In the genomic region with DNA sequence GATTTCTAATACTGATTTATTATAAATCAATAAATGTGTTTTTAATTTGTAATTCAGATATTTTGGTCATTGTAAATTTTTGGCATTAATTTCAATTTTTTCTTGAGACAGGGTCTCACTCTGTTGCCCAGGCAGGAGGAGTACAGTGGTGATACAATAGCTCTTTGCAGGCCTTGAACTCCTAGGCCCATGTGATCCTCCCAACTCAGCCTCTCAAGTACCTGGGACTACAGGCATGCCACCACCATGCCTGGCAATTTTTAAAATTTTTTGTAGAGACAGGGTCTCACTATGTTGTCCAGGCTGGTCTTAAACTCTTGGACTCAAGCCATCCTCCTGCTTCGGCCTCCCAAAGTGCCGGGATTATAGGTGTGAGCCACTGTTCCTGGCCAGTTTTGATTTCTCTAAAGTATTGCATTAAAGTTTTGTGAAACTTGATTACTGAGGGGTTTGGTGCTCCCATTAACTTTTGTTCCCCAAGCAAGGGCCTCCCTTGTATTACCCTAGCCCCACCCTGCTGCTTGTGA, we compare ENCODE assay signal across 24 cellular contexts. TPM values are rescaled to one million over a fixed set of nuclear protein-coding genes. Genes with fewer than 3 reads are reported as not detected.
"Had no signal": no experiment of that assay in that cellular context is flagged by ENCODE, and none has a peak within 500 bp of the region (broad histone marks: within the 10 kb centered on the region; RNA-seq: fewer than 3 reads in every experiment).

No MANE protein-coding gene starts in this region.

- H3K9me3 ChIP-seq: left lung, lower lobe of right lung, ovary, right atrium auricular region, sigmoid colon, spleen, tibial nerve, uterus had no signal

- ATAC-seq: left colon; left lung; lower lobe of right lung; naive thymus-derived CD8-positive, alpha-beta T cell; stimulated activated effector memory CD8-positive, alpha-beta T cell treated with anti-CD3 and anti-CD28 coated beads, Interleukin-12 subunit alpha, Interleukin-12 subunit beta, amount 100 ng/mL, for 72 hours; stimulated activated naive CD8-positive, alpha-beta T cell treated with anti-CD3 and anti-CD28 coated beads, Interleukin-15, amount 100 ng/mL, for 72 hours had no signal

- H3K4me1 Mint-ChIP-seq: stimulated activated effector memory CD8-positive, alpha-beta T cell treated with anti-CD3 and anti-CD28 coated beads, Interleukin-12 subunit alpha, Interleukin-12 subunit beta, amount 100 ng/mL, for 72 hours; stimulated activated naive CD8-positive, alpha-beta T cell treated with anti-CD3 and anti-CD28 coated beads, Interleukin-15, amount 100 ng/mL, for 72 hours had no signal

- H3K27ac Mint-ChIP-seq: immature natural killer cell; naive thymus-derived CD8-positive, alpha-beta T cell; nephron; progenitor cell of endocrine pancreas; stimulated activated effector memory CD8-positive, alpha-beta T cell treated with anti-CD3 and anti-CD28 coated beads, Interleukin-12 subunit alpha, Interleukin-12 subunit beta, amount 100 ng/mL, for 72 hours; stimulated activated naive CD8-positive, alpha-beta T cell treated with anti-CD3 and anti-CD28 coated beads, Interleukin-15, amount 100 ng/mL, for 72 hours; type B pancreatic cell had no signal

- H3K36me3 ChIP-seq: left lung, lower lobe of right lung, ovary, right atrium auricular region, sigmoid colon, spleen, tibial nerve, uterus had no signal

- H3K27me3 ChIP-seq: left lung, ovary, right atrium auricular region, sigmoid colon, spleen, tibial nerve, uterus had no signal

- H3K36me3 Mint-ChIP-seq: immature natural killer cell; naive thymus-derived CD8-positive, alpha-beta T cell; type B pancreatic cell had no signal

- H3K27me3 Mint-ChIP-seq: progenitor cell of endocrine pancreas, type B pancreatic cell had no signal

- H3K9me3 Mint-ChIP-seq: immature natural killer cell; naive thymus-derived CD8-positive, alpha-beta T cell; stimulated activated effector memory CD8-positive, alpha-beta T cell treated with anti-CD3 and anti-CD28 coated beads, Interleukin-12 subunit alpha, Interleukin-12 subunit beta, amount 100 ng/mL, for 72 hours; stimulated activated naive CD8-positive, alpha-beta T cell treated with anti-CD3 and anti-CD28 coated beads, Interleukin-15, amount 100 ng/mL, for 72 hours; type B pancreatic cell had no signal

- H3K4me1 ChIP-seq: uterus had no signal

- H3K27ac ChIP-seq: left lung, lower lobe of right lung, ovary, right atrium auricular region, sigmoid colon, spleen, tibial nerve, uterus had no signal

- H3K4me3 ChIP-seq: left lung, lower lobe of right lung, ovary, right atrium auricular region, sigmoid colon, spleen, tibial nerve, uterus had no signal

- DNase-seq: hypothalamus; immature natural killer cell; kidney; left colon; left lung; lower lobe of right lung; mammary epithelial cell; mesenchymal stem cell; naive thymus-derived CD8-positive, alpha-beta T cell; ovary; sigmoid colon; small intestine; spleen; stimulated activated CD4-positive, alpha-beta T cell treated with anti-CD3 and anti-CD28 coated beads, Interleukin-4, amount 100 ng/mL, for 24 hours; stimulated activated naive CD4-positive, alpha-beta T cell; stimulated activated naive CD8-positive, alpha-beta T cell treated with anti-CD3 and anti-CD28 coated beads, Interleukin-15, amount 100 ng/mL, for 72 hours; substantia nigra; uterus had no signal

- H3K4me3 Mint-ChIP-seq: immature natural killer cell; naive thymus-derived CD8-positive, alpha-beta T cell; nephron; stimulated activated effector memory CD8-positive, alpha-beta T cell treated with anti-CD3 and anti-CD28 coated beads, Interleukin-12 subunit alpha, Interleukin-12 subunit beta, amount 100 ng/mL, for 72 hours; stimulated activated naive CD8-positive, alpha-beta T cell treated with anti-CD3 and anti-CD28 coated beads, Interleukin-15, amount 100 ng/mL, for 72 hours; type B pancreatic cell had no signal

RNA-seq across cellular contexts. Expression of gene SRL, which starts 36.2 kb away (rescaled TPM):
- total RNA-seq: naive thymus-derived CD8-positive, alpha-beta T cell; progenitor cell of endocrine pancreas had no signal
- polyA plus RNA-seq: immature natural killer cell; mammary epithelial cell; naive thymus-derived CD8-positive, alpha-beta T cell had no signal

RNA-seq across cellular contexts. Expression of gene GLIS2, which starts 37.8 kb away (rescaled TPM):
- polyA plus RNA-seq: immature natural killer cell; naive thymus-derived CD8-positive, alpha-beta T cell had no signal
